10 cellular contexts compared by ENCODE assay signal in the genomic region with DNA sequence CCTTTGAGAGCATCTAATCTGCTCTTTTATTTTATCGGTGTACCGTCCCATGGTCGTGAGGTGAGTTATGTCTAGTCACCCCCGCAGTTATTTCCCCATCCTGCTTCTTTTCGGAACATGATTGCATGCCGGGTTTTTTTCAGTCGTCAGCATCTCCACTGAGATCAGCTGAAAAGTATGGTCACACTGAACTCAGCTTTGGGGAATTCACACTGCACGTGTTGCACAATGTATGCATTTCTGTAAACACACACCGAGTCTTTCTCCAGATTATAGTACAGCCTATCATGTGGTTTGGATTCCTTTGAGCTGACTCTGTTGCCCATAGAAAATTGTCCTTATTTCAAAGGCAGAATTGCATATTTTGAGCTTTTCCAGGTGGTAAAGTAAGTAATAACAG. TPM values are rescaled to one million over a fixed set of nuclear protein-coding genes. Genes with fewer than 3 reads are reported as not detected.
DNase-seq lines count a peak whose midpoint lies in the region.
"Had no signal": no experiment of that assay in that cellular context is flagged by ENCODE, and none has a peak within 500 bp of the region (broad histone marks: within the 10 kb centered on the region; RNA-seq: fewer than 3 reads in every experiment).

No MANE protein-coding gene starts in this region.

- H3K4me1 ChIP-seq in BLaER1 (peaks cover 78% of the 10 kb centered on the region), mesodermal cell (ENCODE audit: control insufficient read depth, insufficient read depth, low read length, poor library complexity, severe bottlenecking) (peaks cover 65% of the 10 kb centered on the region), Karpas-422 (ENCODE audit: low read length) (peaks cover 36% of the 10 kb centered on the region)

- H3K9me3 ChIP-seq in BLaER1 (peaks cover 2% of the 10 kb centered on the region), MG63 (peaks cover 4% of the 10 kb centered on the region; the same call in 1 of the 2 replicates), mesodermal cell (ENCODE audit: control insufficient read depth, low read length) (peaks cover 5% of the 10 kb centered on the region), Karpas-422 (ENCODE audit: low read length) (no peaks in the 10 kb centered on the region)

- H2AFZ ChIP-seq in Karpas-422 (ENCODE audit: low read length), result no peak overlapping the region

- H3K9ac ChIP-seq in BLaER1 (no peak overlapping the region), Karpas-422 (ENCODE audit: low read length) (no peak overlapping the region)

- H3K4me3 ChIP-seq in BLaER1, result no peak overlapping the region
- H3K4me3 ChIP-seq in MG63, result no peak overlapping the region
- H3K4me3 ChIP-seq in mesodermal cell (ENCODE audit: extremely low read depth, insufficient read depth, low read length, poor library complexity, severe bottlenecking), result no peak overlapping the region
- H3K4me3 ChIP-seq in Karpas-422 (ENCODE audit: low read length), result no peak overlapping the region

- WGBS in mesodermal cell (ENCODE audit: insufficient coverage in 2 of 2), 2 experiments, result 72 to 88% methylated on average over 7 to 9 of the region's 9 CpGs

- no peaks in the 10 kb centered on the region for H4K20me1 ChIP-seq in BLaER1
- H4K20me1 ChIP-seq in Karpas-422 (ENCODE audit: insufficient read depth, low read depth, low read length), result no peaks in the 10 kb centered on the region

- H3K36me3 ChIP-seq in BLaER1 (no peaks in the 10 kb centered on the region), MG63 (no peaks in the 10 kb centered on the region), mesodermal cell (ENCODE audit: control insufficient read depth, insufficient read depth, low read length) (no peaks in the 10 kb centered on the region), Karpas-422 (ENCODE audit: insufficient read depth, low read length) (no peaks in the 10 kb centered on the region)

- DNase-seq in MG63 (peak; percentile 69), brain pericyte (ENCODE audit: low read depth, low spot score) (peak; percentile 31), Karpas-422 (no peak), NCI-H146 treated with DMSO at 0.1 percent for 48 hours (lab: John Stamatoyannopoulos, UW; ENCODE audit: unreplicated experiment) (no peak), NCI-H1436 (lab: John Stamatoyannopoulos, UW) (no peak), NCI-H446 (lab: John Stamatoyannopoulos, UW) (no peak)
- DNase-seq: cortex of kidney, NCI-H526 had no signal

- H3K4me2 ChIP-seq in BLaER1 (peak overlapping the region; percentile 88), Karpas-422 (ENCODE audit: low read depth, low read length, poor library complexity, severe bottlenecking) (no peak overlapping the region)

- H3K79me2 ChIP-seq in Karpas-422 (ENCODE audit: low read length), result no peaks in the 10 kb centered on the region

- H3K27ac ChIP-seq in BLaER1 (no peak overlapping the region), mesodermal cell (ENCODE audit: low read depth, low read length, severe bottlenecking) (peak overlapping the region; percentile 91), Karpas-422 (ENCODE audit: low read length) (no peak overlapping the region)

- no peaks in the 10 kb centered on the region for H3K27me3 ChIP-seq in BLaER1
- H3K27me3 ChIP-seq in MG63, result peaks cover 2% of the 10 kb centered on the region
- H3K27me3 ChIP-seq in Karpas-422 (ENCODE audit: low read length), result no peaks in the 10 kb centered on the region

- H3K9me2 ChIP-seq in Karpas-422 (replicated peaks; ENCODE audit: insufficient read depth, low read length), result no peaks in the 10 kb centered on the region

RNA-seq across cellular contexts. Expression of a gene that starts 24.6 kb away (rescaled TPM):
- total RNA-seq in MG63 (2014; rRNA removed; shearing (Covaris generic); ENCODE audit: low replicate concordance), result 0.16 and 0.52 TPM in 2 replicates
- polyA plus RNA-seq in mesodermal cell (2013, experiment 1 of 2), result 5.6 TPM
- polyA plus RNA-seq in mesodermal cell (2013, experiment 2 of 2), result 4.7 TPM
- 7.9 and 11.9 TPM in 2 replicates for total RNA-seq in Karpas-422 (2014; rRNA removed; shearing (Covaris generic); ENCODE audit: low replicate concordance)

Comparison
In these comparisons a context has a peak if more than half of its experiments do, and no peak if none do; other contexts are left out.
1. DNase-seq: peak in MG63 (single experiment) and brain pericyte (single experiment); none in Karpas-422 (single experiment), NCI-H146 treated with DMSO at 0.1 percent for 48 hours (single experiment), NCI-H1436 (single experiment) and NCI-H446 (0 of 2).